Comparison of ENCODE assay signal across 24 cellular contexts in genomic region chr9:6641561-6641960, GRCh38.
"Had no signal": no experiment of that assay in that cellular context is flagged by ENCODE, and none has a peak within 500 bp of the region (broad histone marks: within the 10 kb centered on the region; RNA-seq: fewer than 3 reads in every experiment).

No MANE protein-coding gene starts in this region.

- H3K36me3 ChIP-seq: heart left ventricle, lower lobe of right lung, spleen, suprapubic skin, tibial artery had no signal

- ATAC-seq: activated T-cell treated with anti-CD3 and anti-CD28 coated beads, Interleukin-2, amount 50 U/mL, for 72 hours; effector memory CD8-positive, alpha-beta T cell; heart left ventricle; left lobe of liver; lower lobe of right lung; natural killer cell; right cardiac atrium had no signal

- H3K9me3 ChIP-seq: heart left ventricle, lower lobe of right lung, spleen, suprapubic skin, tibial artery had no signal

- DNase-seq: activated CD4-positive, alpha-beta T cell treated with anti-CD3 and anti-CD28 coated beads for 4 hours; activated CD4-positive, alpha-beta T cell treated with anti-CD3 and anti-CD28 coated beads, Interleukin-2, amount 50 U/mL, for 4 hours; activated CD4-positive, CD25-positive, alpha-beta regulatory T cell; activated naive CD4-positive, alpha-beta T cell treated with Interleukin-2 at 50 U/mL for 16 hours; activated naive CD8-positive, alpha-beta T cell treated with anti-CD3 and anti-CD28 coated beads for 36 hours; activated T-cell treated with anti-CD3 and anti-CD28 coated beads for 4 hours; activated T-cell treated with anti-CD3 and anti-CD28 coated beads, Interleukin-2, amount 50 U/mL, for 72 hours; amniotic stem cell; caudate nucleus; cortex of kidney; effector memory CD8-positive, alpha-beta T cell; foreskin fibroblast; heart left ventricle; hypothalamus; immature natural killer cell; lower lobe of right lung; mesendoderm; natural killer cell; right cardiac atrium; spleen; stimulated activated naive CD4-positive, alpha-beta T cell; tibial artery had no signal

- H3K27ac ChIP-seq: heart left ventricle, lower lobe of right lung, spleen, suprapubic skin, tibial artery had no signal

- H3K4me3 ChIP-seq: heart left ventricle, lower lobe of right lung, spleen, suprapubic skin, tibial artery had no signal
